In genomic region chr2:213561759-213562158, GRCh38 we compare ENCODE assay signal across 25 cellular contexts.
"Had no signal": no experiment of that assay in that cellular context is flagged by ENCODE, and none has a peak within 500 bp of the region (broad histone marks: within the 10 kb centered on the region; RNA-seq: fewer than 3 reads in every experiment).

No MANE protein-coding gene starts in this region.

- H3K4me3 ChIP-seq: colonic mucosa, coronary artery, dorsolateral prefrontal cortex, esophagus muscularis mucosa, esophagus squamous epithelium, gastrocnemius medialis, gastroesophageal sphincter, heart left ventricle, heart right ventricle had no signal

- ATAC-seq: effector memory CD8-positive, alpha-beta T cell; esophagus mucosa; foreskin keratinocyte; gastrocnemius medialis; gastroesophageal sphincter had no signal

- H3K9me3 ChIP-seq: colonic mucosa, esophagus muscularis mucosa, esophagus squamous epithelium, gastrocnemius medialis, gastroesophageal sphincter had no signal

- H3K27ac Mint-ChIP-seq: dendritic cell treated with granulocyte-macrophage colony-stimulating factor and Interleukin-4, amounts not matched to agents 40 ng/mL and 50 ng/mL, for 4 days; effector memory CD8-positive, alpha-beta T cell; endodermal cell had no signal

- H3K27me3 Mint-ChIP-seq: dendritic cell treated with granulocyte-macrophage colony-stimulating factor and Interleukin-4, amounts not matched to agents 40 ng/mL and 50 ng/mL, for 4 days; effector memory CD8-positive, alpha-beta T cell had no signal

- H3K4me3 Mint-ChIP-seq: dendritic cell treated with granulocyte-macrophage colony-stimulating factor and Interleukin-4, amounts not matched to agents 40 ng/mL and 50 ng/mL, for 4 days; effector memory CD8-positive, alpha-beta T cell; endodermal cell had no signal

- H3K4me1 ChIP-seq: colonic mucosa, esophagus muscularis mucosa, esophagus squamous epithelium, foreskin keratinocyte, gastrocnemius medialis, gastroesophageal sphincter, heart left ventricle, heart right ventricle had no signal

- H3K27me3 ChIP-seq: colonic mucosa, dorsolateral prefrontal cortex, esophagus muscularis mucosa, esophagus squamous epithelium, foreskin keratinocyte, gastrocnemius medialis, gastroesophageal sphincter, heart left ventricle, heart right ventricle had no signal

- H3K36me3 ChIP-seq: colonic mucosa, esophagus muscularis mucosa, esophagus squamous epithelium, gastrocnemius medialis, gastroesophageal sphincter, heart left ventricle, heart right ventricle had no signal

- H3K9me3 Mint-ChIP-seq: endodermal cell had no signal

- H3K27ac ChIP-seq: colonic mucosa, coronary artery, dorsolateral prefrontal cortex, epithelial cell of prostate, esophagus muscularis mucosa, esophagus squamous epithelium, foreskin keratinocyte, gastrocnemius medialis, gastroesophageal sphincter, heart right ventricle had no signal

- DNase-seq: colonic mucosa; cortex of kidney; dermis blood vessel endothelial cell; dorsolateral prefrontal cortex; effector CD4-positive, alpha-beta T cell; effector CD8-positive, alpha-beta T cell; effector memory CD4-positive, alpha-beta T cell; effector memory CD8-positive, alpha-beta T cell; endodermal cell; erythroblast; esophagus squamous epithelium; foreskin fibroblast; foreskin keratinocyte; foreskin melanocyte; gastrocnemius medialis; glutamatergic neuron; head of caudate nucleus had no signal

- H3K4me1 Mint-ChIP-seq: endodermal cell had no signal
